In the genomic region with DNA sequence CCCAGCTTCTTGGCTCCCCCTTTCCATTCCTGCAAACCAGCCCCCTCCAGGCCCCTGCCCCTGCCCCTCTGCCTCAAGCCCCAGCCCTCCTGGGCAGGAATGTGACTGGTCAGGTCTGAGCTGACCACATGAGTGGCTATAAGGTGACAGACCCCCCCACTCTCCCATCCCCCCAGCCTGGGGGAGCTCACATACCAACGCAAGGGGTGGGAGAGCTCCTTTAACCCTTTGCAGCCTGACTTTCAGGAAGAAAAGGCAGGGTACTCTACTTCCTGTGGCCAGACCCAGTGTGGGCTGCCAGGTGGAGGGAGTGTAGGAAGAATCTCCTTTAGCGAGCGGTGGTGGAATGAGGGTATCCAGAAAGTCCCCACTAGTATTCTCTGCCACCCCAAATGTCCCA, we compare ENCODE assay signal across 14 cellular contexts. TPM values are rescaled to one million over a fixed set of nuclear protein-coding genes. Genes with fewer than 3 reads are reported as not detected.
DNase-seq lines count a peak whose midpoint lies in the region; ATAC-seq and TF ChIP-seq lines count a peak whose summit lies in the region.
"Had no signal": no experiment of that assay in that cellular context is flagged by ENCODE, and none has a peak within 500 bp of the region (broad histone marks: within the 10 kb centered on the region; RNA-seq: fewer than 3 reads in every experiment).

No MANE protein-coding gene starts in this region.

- ATAC-seq in effector memory CD8-positive, alpha-beta T cell (replicated peaks), result no peak
- ATAC-seq in HG03175 (IDR thresholded peaks at IDR 0.05; ENCODE audit: unreplicated experiment), result no peak
- ATAC-seq: CD8-positive, alpha-beta T cell; GM12878 had no signal

- H3K9ac ChIP-seq in mucosa of stomach (ENCODE audit: low read length), result peak overlapping the region; percentile 34
- H3K9ac ChIP-seq: parathyroid adenoma had no signal

- TF ChIP-seq EP300 in Ishikawa (IDR thresholded peaks at IDR 0.05; ENCODE audit: borderline replicate concordance), result no peak; the same call in 1 of the 2 replicates

- no peak for TF ChIP-seq POLR2A in testis (IDR thresholded peaks at IDR 0.05)

- H3K4me3 ChIP-seq in mucosa of stomach (ENCODE audit: low read length) (no peak overlapping the region), testis (no peak overlapping the region)
- H3K4me3 ChIP-seq: GM12878 had no signal

- intact Hi-C loops in testis (cut with DNase I; ENCODE audit: low total_unique reads), result no loop called here

- H3K36me3 Mint-ChIP-seq in effector memory CD8-positive, alpha-beta T cell (ENCODE audit: insufficient read depth), result peaks cover 2% of the 10 kb centered on the region
- H3K36me3 Mint-ChIP-seq: CD8-positive, alpha-beta T cell had no signal

- no peaks in the 10 kb centered on the region for H3K9me3 Mint-ChIP-seq in effector memory CD8-positive, alpha-beta T cell
- H3K9me3 Mint-ChIP-seq: CD8-positive, alpha-beta T cell had no signal

- H3K4me3 Mint-ChIP-seq in effector memory CD8-positive, alpha-beta T cell, result no peak overlapping the region
- H3K4me3 Mint-ChIP-seq: CD8-positive, alpha-beta T cell had no signal

- no peak for TF ChIP-seq RAD21 in Ishikawa (IDR thresholded peaks at IDR 0.05; ENCODE audit: low read depth)

- H3K27me3 ChIP-seq in mucosa of stomach (ENCODE audit: control insufficient read depth, insufficient read depth, low read length) (no peaks in the 10 kb centered on the region), testis (no peaks in the 10 kb centered on the region)

- DNase-seq in effector memory CD8-positive, alpha-beta T cell, result no peak
- DNase-seq in testis (no peak), NCI-H2107 (lab: John Stamatoyannopoulos, UW) (no peak), DMS153 (lab: John Stamatoyannopoulos, UW) (no peak), D341Med (ENCODE audit: low spot score) (no peak)
- DNase-seq: activated CD4-positive, CD25-positive, alpha-beta regulatory T cell treated with anti-CD3 and anti-CD28 coated beads, Interleukin-2, amount 50 U/mL, for 72 hours; CD8-positive, alpha-beta T cell; hippocampal formation; NCI-H2081 treated with DMSO at 0.1 percent for 48 hours had no signal

- H3K4me1 ChIP-seq in mucosa of stomach (ENCODE audit: control insufficient read depth, insufficient read depth, low read length) (peaks cover 81% of the 10 kb centered on the region), testis (peaks cover 92% of the 10 kb centered on the region)

- peak overlapping the region; percentile 76 to 84 for H3K27ac Mint-ChIP-seq in effector memory CD8-positive, alpha-beta T cell
- H3K27ac Mint-ChIP-seq: CD8-positive, alpha-beta T cell had no signal

- WGBS in testis, 2 donors, result 51 to 84% methylated on average over 2 to 3 of the region's 3 CpGs

- peak overlapping the region; percentile 80 to 92 for H3K27ac ChIP-seq in testis

- H3K4me1 Mint-ChIP-seq in effector memory CD8-positive, alpha-beta T cell (ENCODE audit: low read depth in 2 of 2), result peaks cover 28 to 43% of the 10 kb centered on the region in 2 donors

- H3K27me3 Mint-ChIP-seq in effector memory CD8-positive, alpha-beta T cell, result no peaks in the 10 kb centered on the region

- H3K9me3 ChIP-seq in mucosa of stomach (ENCODE audit: control insufficient read depth, low read length), result no peaks in the 10 kb centered on the region
- no peaks in the 10 kb centered on the region for H3K9me3 ChIP-seq in testis

- H3K36me3 ChIP-seq in mucosa of stomach (ENCODE audit: control insufficient read depth, insufficient read depth, low read length), result no peaks in the 10 kb centered on the region
- no peaks in the 10 kb centered on the region for H3K36me3 ChIP-seq in testis (ENCODE audit: low read depth, missing control alignments)

- no peak for TF ChIP-seq CTCF in testis (IDR thresholded peaks at IDR 0.05)

TF ChIP-seq in Ishikawa, 13 proteins besides CTCF, POLR2A, EP300 and RAD21:
- TF ChIP-seq FOXM1 (IDR thresholded peaks at IDR 0.05; ENCODE audit: borderline replicate concordance, low read depth) (no peak), TEAD4 (IDR thresholded peaks at IDR 0.05) (peak; percentile 83), ZBTB7A (IDR thresholded peaks at IDR 0.05; ENCODE audit: low read depth) (peak; percentile 68)

RNA-seq across cellular contexts. Expression of a gene that starts 33.1 kb away (rescaled TPM):
- total RNA-seq in testis, result 10 to 100 TPM; 73.7 to 86.8 TPM
- 32.5 TPM for polyA plus RNA-seq in testis (ENCODE audit: insufficient read depth, low read depth, low replicate concordance)
